In genomic region chr4:158538176-158538575, GRCh38 we compare ENCODE assay signal across 20 cellular contexts. TPM values are rescaled to one million over a fixed set of nuclear protein-coding genes. Genes with fewer than 3 reads are reported as not detected.
DNase-seq lines count a peak whose midpoint lies in the region; ATAC-seq and TF ChIP-seq lines count a peak whose summit lies in the region.
"Had no signal": no experiment of that assay in that cellular context is flagged by ENCODE, and none has a peak within 500 bp of the region (broad histone marks: within the 10 kb centered on the region; RNA-seq: fewer than 3 reads in every experiment).

No MANE protein-coding gene starts in this region.

- H3K9ac ChIP-seq in GM23248 (0 out of 2 replicates have a peak overlapping the region, but pooled peaks have one; percentile 28), endodermal cell (ENCODE audit: extremely low read depth, low read length, poor library complexity, severe bottlenecking) (no peak overlapping the region)

- ATAC-seq in RWPE2 (ENCODE audit: low read depth) (no peak), HG03280 (IDR thresholded peaks at IDR 0.05; ENCODE audit: unreplicated experiment) (no peak)
- ATAC-seq: activated T-helper 17 cell treated with anti-CD3 and anti-CD28 coated beads, Interleukin-2, amount 50 U/mL, for 72 hours; body of pancreas; left lobe of liver had no signal

- intact Hi-C loops in cardiac septum (cut with DNase I): no loop called here

- no peaks in the 10 kb centered on the region for H3K9me2 ChIP-seq in GM23248 (ENCODE audit: insufficient read depth)

- H3K27ac Mint-ChIP-seq in endodermal cell: no peak overlapping the region
- H3K27ac Mint-ChIP-seq: activated CD4-positive, alpha-beta memory T cell treated with anti-CD3 and anti-CD28 coated beads, Interleukin-2, amount 10 ng/mL, durations not matched to agents 7 days and 5 days; activated T-helper 17 cell treated with anti-CD3 and anti-CD28 coated beads, Interleukin-2, amount 50 U/mL, for 72 hours; stimulated activated memory B cell treated with anti-CD40 and anti-IgM and Interleukin-4, amounts not matched to agents 10 μg/mL and 1 μg/mL and 100 μg/mL, for 72 hours had no signal

- H3K9me3 ChIP-seq in GM23248 (ENCODE audit: low read depth): no peaks in the 10 kb centered on the region
- no peaks in the 10 kb centered on the region for H3K9me3 ChIP-seq in RWPE2 (ENCODE audit: severe bottlenecking)
- no peaks in the 10 kb centered on the region for H3K9me3 ChIP-seq in endodermal cell (ENCODE audit: control insufficient read depth, low read length)
- H3K9me3 ChIP-seq: body of pancreas, right lobe of liver had no signal

- no peaks in the 10 kb centered on the region for H3K4me1 Mint-ChIP-seq in endodermal cell
- H3K4me1 Mint-ChIP-seq: activated T-helper 17 cell treated with anti-CD3 and anti-CD28 coated beads, Interleukin-2, amount 50 U/mL, for 72 hours; CD4-positive, CD25-positive, alpha-beta regulatory T cell had no signal

- peak overlapping the region; percentile 48 for H2AFZ ChIP-seq in GM23248

- no peaks in the 10 kb centered on the region for H3K79me2 ChIP-seq in GM23248 (ENCODE audit: insufficient read depth)

- peaks cover 37% of the 10 kb centered on the region for H3K4me1 ChIP-seq in GM23248 (ENCODE audit: insufficient read depth)
- peaks cover 33% of the 10 kb centered on the region for H3K4me1 ChIP-seq in RWPE2 (ENCODE audit: insufficient read depth, poor library complexity, severe bottlenecking)
- no peaks in the 10 kb centered on the region for H3K4me1 ChIP-seq in endodermal cell (ENCODE audit: control insufficient read depth, insufficient read depth, low read length)
- H3K4me1 ChIP-seq: body of pancreas, right lobe of liver had no signal

- H3K4me3 Mint-ChIP-seq in endodermal cell: no peak overlapping the region
- H3K4me3 Mint-ChIP-seq: activated CD4-positive, alpha-beta memory T cell treated with anti-CD3 and anti-CD28 coated beads, Interleukin-2, amount 10 ng/mL, durations not matched to agents 7 days and 5 days; activated T-helper 17 cell treated with anti-CD3 and anti-CD28 coated beads, Interleukin-2, amount 50 U/mL, for 72 hours; CD4-positive, CD25-positive, alpha-beta regulatory T cell; stimulated activated memory B cell treated with anti-CD40 and anti-IgM and Interleukin-4, amounts not matched to agents 10 μg/mL and 1 μg/mL and 100 μg/mL, for 72 hours had no signal

- no peaks in the 10 kb centered on the region for H3K9me3 Mint-ChIP-seq in endodermal cell
- H3K9me3 Mint-ChIP-seq: activated T-helper 17 cell treated with anti-CD3 and anti-CD28 coated beads, Interleukin-2, amount 50 U/mL, for 72 hours; stimulated activated memory B cell treated with anti-CD40 and anti-IgM and Interleukin-4, amounts not matched to agents 10 μg/mL and 1 μg/mL and 100 μg/mL, for 72 hours had no signal

- in situ Hi-C loops in GM23248 (cut with MboI): no loop called here

- no peaks in the 10 kb centered on the region for H3K27me3 ChIP-seq in GM23248 (replicated peaks; ENCODE audit: insufficient read depth)
- no peaks in the 10 kb centered on the region for H3K27me3 ChIP-seq in RWPE2 (ENCODE audit: insufficient read depth, poor library complexity, severe bottlenecking)
- H3K27me3 ChIP-seq in endodermal cell (ENCODE audit: control insufficient read depth, insufficient read depth, low read length, poor library complexity, severe bottlenecking): no peaks in the 10 kb centered on the region
- H3K27me3 ChIP-seq: body of pancreas, right lobe of liver had no signal

- H3K27me3 Mint-ChIP-seq in endodermal cell (ENCODE audit: insufficient read depth): no peaks in the 10 kb centered on the region
- H3K27me3 Mint-ChIP-seq: CD4-positive, CD25-positive, alpha-beta regulatory T cell had no signal

- H3K4me3 ChIP-seq in GM23248 (no peak overlapping the region), RWPE2 (ENCODE audit: severe bottlenecking) (no peak overlapping the region), skeletal muscle cell (ENCODE audit: low read depth, low read length) (no peak overlapping the region), endodermal cell (ENCODE audit: low read length) (no peak overlapping the region)
- H3K4me3 ChIP-seq: body of pancreas, right lobe of liver had no signal

- WGBS in GM23248 (ENCODE audit: low coverage in 1 of 2, low lambda C conversion rate in 2 of 2, missing lambda C conversion rate in 2 of 2), 2 experiments: 16 to 24% methylated on average over 4 of the region's 4 CpGs
- WGBS in endodermal cell (ENCODE audit: insufficient coverage in 1 of 2, insufficient read length in 1 of 2), 2 experiments: 87 to 94% methylated on average over 3 to 4 of the region's 4 CpGs

- TF ChIP-seq CTCF in RWPE2 (IDR thresholded peaks at IDR 0.05; ENCODE audit: poor library complexity, severe bottlenecking) (no peak), endodermal cell (conservative IDR thresholded peaks at IDR 0.05) (no peak)

- DNase-seq in GM23248 (peak; percentile 87), RWPE2 (ENCODE audit: low spot score) (no peak), fibroblast of peridontal ligament (ENCODE audit: extremely low read depth) (peak; percentile 17), skeletal muscle cell (ENCODE audit: low read depth) (peak; percentile 14), endodermal cell (no peak), cardiac septum (ENCODE audit: low spot score) (no peak)
- no peak for DNase-seq in stimulated activated CD4-positive, alpha-beta T cell treated with anti-CD3 and anti-CD28 coated beads, Interleukin-4, amount 100 ng/mL, for 1 hour
- DNase-seq: activated CD4-positive, alpha-beta memory T cell treated with anti-CD3 and anti-CD28 coated beads, Interleukin-2, amount 10 ng/mL, durations not matched to agents 7 days and 5 days; CD4-positive, CD25-positive, alpha-beta regulatory T cell; effector memory CD4-positive, alpha-beta T cell; NK-92 treated with Interleukin-12 subunit alpha and Interleukin-12 subunit beta, amount 100 ng/mL, for 24 hours; right lobe of liver; T1000 had no signal

- no peaks in the 10 kb centered on the region for H3K36me3 Mint-ChIP-seq in endodermal cell (ENCODE audit: low read depth)
- H3K36me3 Mint-ChIP-seq: CD4-positive, CD25-positive, alpha-beta regulatory T cell; stimulated activated memory B cell treated with anti-CD40 and anti-IgM and Interleukin-4, amounts not matched to agents 10 μg/mL and 1 μg/mL and 100 μg/mL, for 72 hours had no signal

- no peaks in the 10 kb centered on the region for H4K20me1 ChIP-seq in GM23248 (ENCODE audit: insufficient read depth)

- peak overlapping the region; percentile 59 for H3K27ac ChIP-seq in GM23248
- peak overlapping the region; percentile 26 for H3K27ac ChIP-seq in RWPE2 (ENCODE audit: poor library complexity, severe bottlenecking)
- no peak overlapping the region for H3K27ac ChIP-seq in endodermal cell (ENCODE audit: low read depth, low read length)
- H3K27ac ChIP-seq: body of pancreas, HL-60, right lobe of liver had no signal

- peaks cover 19% of the 10 kb centered on the region for H3F3A ChIP-seq in GM23248 (ENCODE audit: insufficient read depth)

- peak overlapping the region; percentile 37 for H3K4me2 ChIP-seq in GM23248 (ENCODE audit: unreplicated experiment)

- H3K36me3 ChIP-seq in GM23248 (ENCODE audit: low read depth) (no peaks in the 10 kb centered on the region), RWPE2 (ENCODE audit: low read depth) (no peaks in the 10 kb centered on the region), endodermal cell (ENCODE audit: control insufficient read depth, insufficient read depth, low read length) (no peaks in the 10 kb centered on the region)
- H3K36me3 ChIP-seq: right lobe of liver had no signal

RNA-seq across cellular contexts. Expression of gene RXFP1, which starts 16.5 kb away (rescaled TPM):
- 2.9 and 3.1 TPM in 2 replicates for total RNA-seq in GM23248 (2014; rRNA removed; shearing (Covaris generic))
- polyA plus RNA-seq in GM23248 (2016; fragmentation: Nextera tagmentation; extraction: Ambion mirVana): 1.1 and 1.2 TPM in 2 replicates
- total RNA-seq in endodermal cell (not detected), cardiac septum (not detected)
- not detected for polyA plus RNA-seq in endodermal cell (2013, experiment 1 of 2)
- polyA plus RNA-seq in endodermal cell (2013, experiment 2 of 2): not detected
- total RNA-seq: activated CD4-positive, alpha-beta memory T cell treated with anti-CD3 and anti-CD28 coated beads, Interleukin-2, amount 10 ng/mL, durations not matched to agents 7 days and 5 days; activated T-helper 17 cell treated with anti-CD3 and anti-CD28 coated beads, Interleukin-2, amount 50 U/mL, for 72 hours; body of pancreas; CD4-positive, CD25-positive, alpha-beta regulatory T cell; H4 had no signal
- polyA plus RNA-seq: CD4-positive, CD25-positive, alpha-beta regulatory T cell had no signal

Comparison
In these comparisons a context has a peak if more than half of its experiments do, and no peak if none do; other contexts are left out.
1. DNase-seq: peak in GM23248 (single experiment), fibroblast of peridontal ligament (single experiment) and skeletal muscle cell (single experiment); none in RWPE2 (single experiment), stimulated activated CD4-positive, alpha-beta T cell treated with anti-CD3 and anti-CD28 coated beads, Interleukin-4, amount 100 ng/mL, for 1 hour (single experiment), endodermal cell (single experiment) and cardiac septum (single experiment).